In genomic region chr5:151065609-151066008, GRCh38 we compare ENCODE assay signal across 20 cellular contexts. TPM values are rescaled to one million over a fixed set of nuclear protein-coding genes. Genes with fewer than 3 reads are reported as not detected.
DNase-seq lines count a peak whose midpoint lies in the region; ATAC-seq and TF ChIP-seq lines count a peak whose summit lies in the region.
"Had no signal": no experiment of that assay in that cellular context is flagged by ENCODE, and none has a peak within 500 bp of the region (broad histone marks: within the 10 kb centered on the region; RNA-seq: fewer than 3 reads in every experiment).

No MANE protein-coding gene starts in this region.

- peaks cover 46% of the 10 kb centered on the region for H3K79me2 ChIP-seq in OCI-LY1 (ENCODE audit: insufficient read depth, low read length)

- no peaks in the 10 kb centered on the region for H3K9me3 ChIP-seq in BLaER1 treated with 17β-estradiol and CSF1 and Interleukin-3, amounts not matched to agents 10 nM and 100 nM (replicated peaks in 1 of 11)
- H3K9me3 ChIP-seq in OCI-LY1 (ENCODE audit: low read length), result no peaks in the 10 kb centered on the region
- H3K9me3 ChIP-seq: gastroesophageal sphincter, transverse colon had no signal

- no peaks in the 10 kb centered on the region for H3K27me3 Mint-ChIP-seq in activated CD4-positive, alpha-beta T cell treated with anti-CD3 and anti-CD28 coated beads for 36 hours
- H3K27me3 Mint-ChIP-seq in memory B cell, result no peaks in the 10 kb centered on the region

- H3K9ac ChIP-seq in BLaER1 treated with 17β-estradiol and CSF1 and Interleukin-3, amounts not matched to agents 10 nM and 100 nM, result peak overlapping the region in 2 of 11 experiments; percentile 11 to 24; a peak in 1 of 22 replicates
- peak overlapping the region; percentile 14; the same call in 1 of the 2 replicates for H3K9ac ChIP-seq in OCI-LY1 (ENCODE audit: low read length)

- peak; percentile 58 for ATAC-seq in activated CD4-positive, alpha-beta T cell treated with anti-CD3 and anti-CD28 coated beads for 36 hours
- ATAC-seq in memory B cell (ENCODE audit: low read depth), result no peak
- ATAC-seq: gastroesophageal sphincter, HepG2 had no signal

- peak overlapping the region in 6 of 11 experiments; percentile 13 to 91 (median 50); a peak in 7 of 22 replicates for H3K27ac ChIP-seq in BLaER1 treated with 17β-estradiol and CSF1 and Interleukin-3, amounts not matched to agents 10 nM and 100 nM
- peak overlapping the region; percentile 94 for H3K27ac ChIP-seq in OCI-LY1 (ENCODE audit: low read depth, low read length, poor library complexity, severe bottlenecking)
- H3K27ac ChIP-seq: C4-2B, gastroesophageal sphincter had no signal

- intact Hi-C loops in activated CD4-positive, alpha-beta T cell treated with anti-CD3 and anti-CD28 coated beads for 36 hours (cut with DNase I, micrococcal nuclease), result loop anchor here in 1 of 2 experiments (1.0 kb wide), 1 partner anchor 13 kb away; no protein-coding TSS in a partner anchor

- no peaks in the 10 kb centered on the region for H3K27me3 ChIP-seq in BLaER1 treated with 17β-estradiol and CSF1 and Interleukin-3, amounts not matched to agents 10 nM and 100 nM
- H3K27me3 ChIP-seq in OCI-LY1 (ENCODE audit: insufficient read depth, low read length), result no peaks in the 10 kb centered on the region
- H3K27me3 ChIP-seq: dorsolateral prefrontal cortex, gastroesophageal sphincter, transverse colon had no signal

- H3F3A ChIP-seq in OCI-LY1 (ENCODE audit: insufficient read depth, low read length), result no peaks in the 10 kb centered on the region

- no peak for DNase-seq in activated CD4-positive, alpha-beta T cell treated with anti-CD3 and anti-CD28 coated beads for 36 hours
- DNase-seq in activated CD4-positive, alpha-beta T cell treated with anti-CD3 and anti-CD28 coated beads, Interleukin-2, amount 50 U/mL, for 4 hours, result no peak
- DNase-seq in memory B cell (ENCODE audit: low spot score in 2 of 2) (no peak), NCI-H2107 treated with DMSO at 0.1 percent for 48 hours (lab: John Stamatoyannopoulos, UW; ENCODE audit: unreplicated experiment) (no peak), AG08396 (ENCODE audit: low spot score) (no peak), NOMO-1 (lab: John Stamatoyannopoulos, UW; ENCODE audit: unreplicated experiment in 2 of 2) (no peak)
- DNase-seq: activated CD8-positive, alpha-beta memory T cell treated with anti-CD3 and anti-CD28 coated beads, Interleukin-2, amount 50 U/mL, for 4 hours; DMS79; dorsolateral prefrontal cortex; erythroblast; NCI-H187; NCI-H446 treated with DMSO at 0.1 percent for 48 hours; stimulated activated CD4-positive, alpha-beta T cell treated with anti-CD3 and anti-CD28 coated beads, Interleukin-12 subunit alpha, Interleukin-12 subunit beta, amount 100 ng/mL, for 4 hours; SW 1271; transverse colon had no signal

- H3K9me3 Mint-ChIP-seq in activated CD4-positive, alpha-beta T cell treated with anti-CD3 and anti-CD28 coated beads for 36 hours (ENCODE audit: low read depth), result no peaks in the 10 kb centered on the region
- H3K9me3 Mint-ChIP-seq in memory B cell, result no peaks in the 10 kb centered on the region

- H3K4me1 Mint-ChIP-seq in activated CD4-positive, alpha-beta T cell treated with anti-CD3 and anti-CD28 coated beads for 36 hours, result peaks cover 99% of the 10 kb centered on the region
- H3K4me1 Mint-ChIP-seq in memory B cell, result peaks cover 68% of the 10 kb centered on the region

- peak overlapping the region in 7 of 11 experiments; percentile 84 to 97 (median 89); a peak in 11 of 22 replicates for H3K4me2 ChIP-seq in BLaER1 treated with 17β-estradiol and CSF1 and Interleukin-3, amounts not matched to agents 10 nM and 100 nM
- H3K4me2 ChIP-seq in OCI-LY1 (ENCODE audit: low read length), result no peak overlapping the region

- peaks cover 73 to 100% (median 100%) of the 10 kb centered on the region in 10 experiments for H3K4me1 ChIP-seq in BLaER1 treated with 17β-estradiol and CSF1 and Interleukin-3, amounts not matched to agents 10 nM and 100 nM
- peaks cover 83% of the 10 kb centered on the region for H3K4me1 ChIP-seq in OCI-LY1 (ENCODE audit: insufficient read depth, low read length, severe bottlenecking)

- no peak overlapping the region for H3K4me3 ChIP-seq in BLaER1 treated with 17β-estradiol and CSF1 and Interleukin-3, amounts not matched to agents 10 nM and 100 nM
- no peak overlapping the region for H3K4me3 ChIP-seq in OCI-LY1 (ENCODE audit: low read depth, low read length, poor library complexity, severe bottlenecking)
- H3K4me3 ChIP-seq: dorsolateral prefrontal cortex, gastroesophageal sphincter, transverse colon had no signal

- POLR2A ChIA-PET in activated CD4-positive, alpha-beta T cell treated with anti-CD3 and anti-CD28 coated beads for 36 hours (lab: Charles Lee), result interaction anchor here (0.5 to 2.0 kb wide), 3 partner anchors 13 to 372 kb away, joined by 3 to 21 read pairs (median 3); no protein-coding TSS in a partner anchor

- H3K36me3 ChIP-seq in BLaER1 treated with 17β-estradiol and CSF1 and Interleukin-3, amounts not matched to agents 10 nM and 100 nM, result peaks cover 43 to 94% (median 78%) of the 10 kb centered on the region in 11 experiments
- peaks cover 82% of the 10 kb centered on the region for H3K36me3 ChIP-seq in OCI-LY1 (ENCODE audit: insufficient read depth, low read length)

- H3K27ac Mint-ChIP-seq in activated CD4-positive, alpha-beta T cell treated with anti-CD3 and anti-CD28 coated beads for 36 hours, result peak overlapping the region; percentile 91
- peak overlapping the region; percentile 61 for H3K27ac Mint-ChIP-seq in memory B cell

- H3K9me2 ChIP-seq in OCI-LY1 (ENCODE audit: low read depth, low read length), result no peaks in the 10 kb centered on the region

- TF ChIP-seq CTCF in OCI-LY1 (IDR thresholded peaks at IDR 0.05; ENCODE audit: low read length), result no peak

- H2AFZ ChIP-seq in OCI-LY1 (ENCODE audit: low read length), result no peak overlapping the region

- CTCF ChIA-PET in activated CD4-positive, alpha-beta T cell treated with anti-CD3 and anti-CD28 coated beads for 36 hours (lab: Charles Lee), result interaction anchor here (0.7 to 2.2 kb wide), 11 partner anchors 10 to 175 kb away, joined by 3 to 11 read pairs (median 4); partner anchors contain the start of gene TNIP1

- H3K36me3 Mint-ChIP-seq in activated CD4-positive, alpha-beta T cell treated with anti-CD3 and anti-CD28 coated beads for 36 hours (ENCODE audit: low read depth), result peaks cover 94% of the 10 kb centered on the region
- peaks cover 18% of the 10 kb centered on the region for H3K36me3 Mint-ChIP-seq in memory B cell

- H3K4me3 Mint-ChIP-seq in activated CD4-positive, alpha-beta T cell treated with anti-CD3 and anti-CD28 coated beads for 36 hours, result peak overlapping the region; percentile 27
- H3K4me3 Mint-ChIP-seq in memory B cell, result no peak overlapping the region

- peaks cover 43 to 86% (median 67%) of the 10 kb centered on the region in 11 experiments for H4K20me1 ChIP-seq in BLaER1 treated with 17β-estradiol and CSF1 and Interleukin-3, amounts not matched to agents 10 nM and 100 nM
- H4K20me1 ChIP-seq in OCI-LY1 (ENCODE audit: insufficient read depth, low read length), result no peaks in the 10 kb centered on the region

RNA-seq across cellular contexts. Expression of gene TNIP1, which starts 15.2 kb away (rescaled TPM):
- 100 to 1,000 TPM; 351 to 408 TPM for total RNA-seq in activated CD4-positive, alpha-beta T cell treated with anti-CD3 and anti-CD28 coated beads for 36 hours

RNA-seq across cellular contexts. Expression of gene GPX3, which starts 45.2 kb away (rescaled TPM):
- total RNA-seq in activated CD4-positive, alpha-beta T cell treated with anti-CD3 and anti-CD28 coated beads for 36 hours, result not detected
